Comparison of ENCODE assay signal across 1 cellular context in genomic region chr19:48400018-48400742, GRCh38.
TF ChIP-seq lines count a peak whose summit lies in the region.

No MANE protein-coding gene starts in this region.

TF ChIP-seq in HepG2, 621 proteins besides CTCF, POLR2A, EP300 and RAD21 (continued from another document and continues in another):
- TF ChIP-seq ZBTB33 (CRISPR knock-in tag; IDR thresholded peaks at IDR 0.05): no peak
- TF ChIP-seq ZFP91 (CRISPR knock-in tag; IDR thresholded peaks at IDR 0.05; ENCODE audit: borderline replicate concordance): no peak
- TF ChIP-seq ZNF484 (CRISPR knock-in tag; IDR thresholded peaks at IDR 0.05; ENCODE audit: borderline replicate concordance, low read depth): no peak
- TF ChIP-seq MTA1 (CRISPR knock-in tag; IDR thresholded peaks at IDR 0.05; ENCODE audit: borderline replicate concordance): no peak
- TF ChIP-seq ATF1 (CRISPR knock-in tag; IDR thresholded peaks at IDR 0.05): no peak
- no peak for TF ChIP-seq FUBP1 (CRISPR knock-in tag; IDR thresholded peaks at IDR 0.05; ENCODE audit: borderline replicate concordance)
- TF ChIP-seq ZMYM3 (CRISPR knock-in tag; IDR thresholded peaks at IDR 0.05): no peak
- peak; percentile 60; the same call in 1 of the 2 replicates for TF ChIP-seq HOXA3 (CRISPR knock-in tag; IDR thresholded peaks at IDR 0.05)
- TF ChIP-seq KDM6A (CRISPR knock-in tag; IDR thresholded peaks at IDR 0.05; ENCODE audit: low read depth): no peak
- no peak for TF ChIP-seq SMC3 (IDR thresholded peaks at IDR 0.05; ENCODE audit: low read length)
- TF ChIP-seq ZNF614 (CRISPR knock-in tag; IDR thresholded peaks at IDR 0.05; ENCODE audit: borderline replicate concordance): peak; percentile 58; the same call in 1 of the 2 replicates
- 0 out of 2 replicates have a peak, but pooled peaks have one; percentile 60 for TF ChIP-seq ZNF607 (CRISPR knock-in tag; IDR thresholded peaks at IDR 0.05; ENCODE audit: borderline replicate concordance)
- 0 out of 3 replicates have a peak, but pooled peaks have one; percentile 34 for TF ChIP-seq MXI1 (IDR thresholded peaks at IDR 0.05; ENCODE audit: borderline replicate concordance, low read depth, low read length)
- no peak for TF ChIP-seq ZNF883 (CRISPR knock-in tag; IDR thresholded peaks at IDR 0.05; ENCODE audit: not compliant biosample characterization)
- TF ChIP-seq ZFY (CRISPR knock-in tag; IDR thresholded peaks at IDR 0.05): peak; percentile 54
- TF ChIP-seq NFYB (CRISPR knock-in tag; IDR thresholded peaks at IDR 0.05): no peak
- TF ChIP-seq POLR2G (IDR thresholded peaks at IDR 0.05; ENCODE audit: low read depth, low read length): peak; percentile 60
- TF ChIP-seq ZNF761 (CRISPR knock-in tag; conservative IDR thresholded peaks at IDR 0.05): no peak
- TF ChIP-seq NFE2 (CRISPR knock-in tag; IDR thresholded peaks at IDR 0.05): no peak
- 0 out of 2 replicates have a peak, but pooled peaks have one; percentile 15 for TF ChIP-seq ZMYM4 (CRISPR knock-in tag; IDR thresholded peaks at IDR 0.05)
- peak; percentile 75; the same call in 1 of the 2 replicates for TF ChIP-seq SNAPC2 (CRISPR knock-in tag; IDR thresholded peaks at IDR 0.05)
- no peak for TF ChIP-seq SNRNP70 (IDR thresholded peaks at IDR 0.05; ENCODE audit: low read depth, low read length)
- no peak for TF ChIP-seq ZNF558 (CRISPR knock-in tag; IDR thresholded peaks at IDR 0.05; ENCODE audit: borderline replicate concordance)
- no peak for TF ChIP-seq MATR3 (CRISPR knock-in tag; IDR thresholded peaks at IDR 0.05)
- TF ChIP-seq IKZF5 (CRISPR knock-in tag; IDR thresholded peaks at IDR 0.05): no peak
- TF ChIP-seq NFKB2 (CRISPR knock-in tag; IDR thresholded peaks at IDR 0.05; ENCODE audit: borderline replicate concordance): no peak
- 0 out of 4 replicates have a peak, but pooled peaks of 1 of the 2 experiments have one; percentile 38 for TF ChIP-seq HMGXB4 (CRISPR knock-in tag; IDR thresholded peaks at IDR 0.05; ENCODE audit: borderline replicate concordance in 1 of 2, low read depth in 1 of 2)
- no peak for TF ChIP-seq ZNF800 (CRISPR knock-in tag; IDR thresholded peaks at IDR 0.05)
- no peak for TF ChIP-seq THAP7 (CRISPR knock-in tag; IDR thresholded peaks at IDR 0.05)
- TF ChIP-seq ZNF891 (CRISPR knock-in tag; IDR thresholded peaks at IDR 0.05): no peak
- TF ChIP-seq TAF1 (CRISPR knock-in tag; IDR thresholded peaks at IDR 0.05): peak; percentile 45; the same call in 1 of the 2 replicates
- TF ChIP-seq ZFP36L2 (CRISPR knock-in tag; IDR thresholded peaks at IDR 0.05): no peak
- no peak for TF ChIP-seq NFATC3 (CRISPR knock-in tag; IDR thresholded peaks at IDR 0.05)
- no peak for TF ChIP-seq ZNF841 (CRISPR knock-in tag; IDR thresholded peaks at IDR 0.05; ENCODE audit: borderline replicate concordance)
- peak; percentile 1; the same call in 1 of the 2 replicates for TF ChIP-seq STAG1 (CRISPR knock-in tag; IDR thresholded peaks at IDR 0.05)
- TF ChIP-seq HNF1B (CRISPR knock-in tag; IDR thresholded peaks at IDR 0.05): peak; percentile 33; the same call in 1 of the 2 replicates
- no peak for TF ChIP-seq NFKBIZ (CRISPR knock-in tag; IDR thresholded peaks at IDR 0.05)
- TF ChIP-seq PRPF4 (IDR thresholded peaks at IDR 0.05; ENCODE audit: low read depth, low read length, poor library complexity, severe bottlenecking): no peak
- TF ChIP-seq KMT2A (CRISPR knock-in tag; IDR thresholded peaks at IDR 0.05): no peak
- TF ChIP-seq ZZZ3 (CRISPR knock-in tag; IDR thresholded peaks at IDR 0.05; ENCODE audit: borderline replicate concordance): no peak
- TF ChIP-seq ZNF703 (CRISPR knock-in tag; IDR thresholded peaks at IDR 0.05; ENCODE audit: borderline replicate concordance): no peak
- TF ChIP-seq ZNF17 (CRISPR knock-in tag; IDR thresholded peaks at IDR 0.05): no peak
- no peak for TF ChIP-seq ZSCAN31 (CRISPR knock-in tag; IDR thresholded peaks at IDR 0.05; ENCODE audit: low read depth)
- TF ChIP-seq GMEB1 (CRISPR knock-in tag; IDR thresholded peaks at IDR 0.05; ENCODE audit: borderline replicate concordance): 0 out of 2 replicates have a peak, but pooled peaks have one; percentile 31
- TF ChIP-seq SOX5 (CRISPR knock-in tag; IDR thresholded peaks at IDR 0.05; ENCODE audit: borderline replicate concordance): 0 out of 2 replicates have a peak, but pooled peaks have one; percentile 30
- no peak for TF ChIP-seq ZFYVE20 (CRISPR knock-in tag; IDR thresholded peaks at IDR 0.05; ENCODE audit: borderline replicate concordance, low read depth)
- TF ChIP-seq NKX3-1 (CRISPR knock-in tag; IDR thresholded peaks at IDR 0.05): no peak
- TF ChIP-seq RFX5 (IDR thresholded peaks at IDR 0.05; ENCODE audit: low read depth, low read length): no peak
- no peak for TF ChIP-seq ZC3H13 (CRISPR knock-in tag; IDR thresholded peaks at IDR 0.05)
